ENCODE assay signal across 8 cellular contexts in genomic region chr1:9909222-9910046, GRCh38. TPM values are rescaled to one million over a fixed set of nuclear protein-coding genes. Genes with fewer than 3 reads are reported as not detected.
A peak's percentile ranks its signal among the peaks of the same experiment; 100 is the strongest.
DNase-seq lines count a peak whose midpoint lies in the region; ATAC-seq and TF ChIP-seq lines count a peak whose summit lies in the region.

No MANE protein-coding gene starts in this region.

- H3K36me3 ChIP-seq in DOHH2 (ENCODE audit: control insufficient read depth, low read length) (no peaks in the 10 kb centered on the region), SK-N-MC (ENCODE audit: insufficient read depth, low read length) (no peaks in the 10 kb centered on the region), breast epithelium (no peaks in the 10 kb centered on the region), liver (ENCODE audit: control insufficient read depth in 4 of 4, insufficient read depth in 3 of 4, low read depth in 1 of 4, low read length in 3 of 4) (no peaks in the 10 kb centered on the region)

- H3K27me3 ChIP-seq in DOHH2 (ENCODE audit: control insufficient read depth, low read length) (no peaks in the 10 kb centered on the region), breast epithelium (no peaks in the 10 kb centered on the region), liver (ENCODE audit: control insufficient read depth in 4 of 4, insufficient read depth in 4 of 4, low read length in 3 of 4) (no peaks in the 10 kb centered on the region)

- H3K9ac ChIP-seq in SK-N-MC (ENCODE audit: insufficient read length) (peak overlapping the region; percentile 73), liver (ENCODE audit: low read depth in 1 of 2, low read length in 2 of 2) (peak overlapping the region; percentile 9 to 76)

- no peak for TF ChIP-seq RAD21 in liver (IDR thresholded peaks at IDR 0.05)

- H3F3A ChIP-seq in DOHH2 (ENCODE audit: control insufficient read depth, insufficient read depth) = no peaks in the 10 kb centered on the region

- H3K4me2 ChIP-seq in DOHH2 (ENCODE audit: low read length) = peak overlapping the region; percentile 96

- H4K20me1 ChIP-seq in DOHH2 (ENCODE audit: control insufficient read depth, insufficient read depth, low read depth, low read length) = no peaks in the 10 kb centered on the region

- TF ChIP-seq POLR2A in breast epithelium (IDR thresholded peaks at IDR 0.05) = no peak

- 2% methylated on average over 47 of the region's 47 CpGs for WGBS in liver

- H3K27ac ChIP-seq in DOHH2 (ENCODE audit: low read depth, low read length) (no peak overlapping the region), SK-N-MC (no peak overlapping the region), breast epithelium (peak overlapping the region; percentile 77 to 91), liver (ENCODE audit: low read depth in 1 of 2, low read length in 2 of 2) (peak overlapping the region in 1 of 2 donors; percentile 40)

- DNase-seq in SK-N-MC (ENCODE audit: low read depth, low spot score) (no peak), breast epithelium (ENCODE audit: low spot score in 2 of 2) (no peak), NCI-H2029 treated with DMSO at 0.1 percent for 48 hours (lab: John Stamatoyannopoulos, UW) (no peak), NCI-H524 treated with DMSO at 0.1 percent for 48 hours (lab: John Stamatoyannopoulos, UW) (no peak)
- DNase-seq in stimulated activated CD8-positive, alpha-beta memory T cell treated with anti-CD3 and anti-CD28 coated beads, Interleukin-15, amount 100 ng/mL, for 24 hours (ENCODE audit: low read depth) = peak; percentile 13

- intact Hi-C loops in breast epithelium (cut with DNase I; ENCODE audit: low total_unique reads) = no loop called here

- peak overlapping the region; percentile 94 for H3K4me3 ChIP-seq in DOHH2 (ENCODE audit: low read length)
- H3K4me3 ChIP-seq in SK-N-MC = peak overlapping the region; percentile 85
- H3K4me3 ChIP-seq in breast epithelium = peak overlapping the region; percentile 87 to 93 (median 92)
- peak overlapping the region; percentile 38 to 97 (median 65) for H3K4me3 ChIP-seq in liver (ENCODE audit: low read depth in 1 of 3, low read length in 3 of 3)

- H3K9me2 ChIP-seq in DOHH2 (replicated peaks; ENCODE audit: control insufficient read depth, low read length) = no peaks in the 10 kb centered on the region

- peaks cover 3% of the 10 kb centered on the region; the same call in 1 of the 2 replicates for H3K79me2 ChIP-seq in DOHH2 (ENCODE audit: control insufficient read depth, low read length)

- H3K9me3 ChIP-seq in DOHH2 (ENCODE audit: control insufficient read depth, insufficient read depth, low read length) (no peaks in the 10 kb centered on the region), SK-N-MC (ENCODE audit: low read depth, low read length) (no peaks in the 10 kb centered on the region), breast epithelium (no peaks in the 10 kb centered on the region), liver (ENCODE audit: control insufficient read depth in 4 of 4, low read length in 3 of 4) (no peaks in the 10 kb centered on the region)

- no peak for TF ChIP-seq CTCF in DOHH2 (IDR thresholded peaks at IDR 0.05; ENCODE audit: low read depth, low read length, poor library complexity, severe bottlenecking)
- TF ChIP-seq CTCF in breast epithelium (IDR thresholded peaks at IDR 0.05) = no peak
- TF ChIP-seq CTCF in liver (IDR thresholded peaks at IDR 0.05; ENCODE audit: low read depth, low read length, missing input control) = no peak

- peak; percentile 9 for ATAC-seq in HG02840 (IDR thresholded peaks at IDR 0.05; ENCODE audit: low FRiP score, unreplicated experiment)

- H3K4me1 ChIP-seq in DOHH2 (ENCODE audit: control insufficient read depth, low read length) (peaks cover 17% of the 10 kb centered on the region), breast epithelium (peaks cover 4 to 5% of the 10 kb centered on the region in 2 donors), liver (ENCODE audit: control insufficient read depth in 4 of 4, insufficient read depth in 4 of 4, low read length in 3 of 4) (peaks cover 3 to 29% (median 16%) of the 10 kb centered on the region in 4 donors)

TF ChIP-seq in liver, 16 proteins besides CTCF, POLR2A, EP300 and RAD21:
- TF ChIP-seq HNF4G (IDR thresholded peaks at IDR 0.05) (no peak), HNF4A (conservative IDR thresholded peaks at IDR 0.05) (no peak), ATF3 (IDR thresholded peaks at IDR 0.05) (no peak), FOXA1 (IDR thresholded peaks at IDR 0.05) (no peak), MAX (IDR thresholded peaks at IDR 0.05) (no peak), NR2F2 (IDR thresholded peaks at IDR 0.05) (no peak), SP1 (IDR thresholded peaks at IDR 0.05) (no peak), EGR1 (IDR thresholded peaks at IDR 0.05; ENCODE audit: low read depth in 2 of 2) (no peak), JUND (IDR thresholded peaks at IDR 0.05) (no peak), FOXA2 (IDR thresholded peaks at IDR 0.05) (no peak), TAF1 (conservative IDR thresholded peaks at IDR 0.05) (no peak), YY1 (IDR thresholded peaks at IDR 0.05) (no peak), ZBTB33 (IDR thresholded peaks at IDR 0.05) (no peak)
TF ChIP-seq in liver: peak in this region for 0.

RNA-seq across cellular contexts. Expression of gene CTNNBIP1, which starts 0.6 kb away (rescaled TPM):
- total RNA-seq in breast epithelium = 10 to 100 TPM; 25.9 to 37.9 (median 29.5) TPM
- total RNA-seq in liver = 10 to 100 TPM in 1 of 2 donors, 1 to 10 TPM in 1; 8.6 to 10.6 TPM
- polyA plus RNA-seq in liver = 10 to 100 TPM in 1 of 2 donors, 1 to 10 TPM in 1; 6.7 to 10.6 TPM

RNA-seq across cellular contexts. Expression of gene LZIC, which starts 33.8 kb away (rescaled TPM):
- total RNA-seq in breast epithelium = 10 to 100 TPM; 22.3 to 29.3 (median 23.7) TPM
- 10 to 100 TPM; 14.1 to 22.6 TPM for total RNA-seq in liver
- 10 to 100 TPM; 10.8 to 13.5 TPM for polyA plus RNA-seq in liver

RNA-seq across cellular contexts. Expression of gene NMNAT1, which starts 33.8 kb away (rescaled TPM):
- total RNA-seq in breast epithelium = 1 to 10 TPM; 6.6 to 8.3 (median 6.9) TPM
- 1 to 10 TPM; 5.6 to 7.4 TPM for total RNA-seq in liver
- 1 to 10 TPM; 5.2 to 5.6 TPM for polyA plus RNA-seq in liver

Comparison
In these comparisons a context has a peak if more than half of its experiments do, and no peak if none do; other contexts are left out.
1. H3K27ac ChIP-seq: peak in breast epithelium (2 of 2); none in DOHH2 (single experiment) and SK-N-MC (single experiment).
2. Peak in every context shown above with its lines, with median percentiles within 50 percentile points of each other: H3K4me3 ChIP-seq.